In genomic region chr2:217948897-217949296, GRCh38 we compare ENCODE assay signal across 16 cellular contexts. TPM values are rescaled to one million over a fixed set of nuclear protein-coding genes. Genes with fewer than 3 reads are reported as not detected.
DNase-seq lines count a peak whose midpoint lies in the region; ATAC-seq and TF ChIP-seq lines count a peak whose summit lies in the region.
"Had no signal": no experiment of that assay in that cellular context is flagged by ENCODE, and none has a peak within 500 bp of the region (broad histone marks: within the 10 kb centered on the region; RNA-seq: fewer than 3 reads in every experiment).

No MANE protein-coding gene starts in this region.

- no peak overlapping the region for H2BK120ac ChIP-seq in neuronal stem cell (ENCODE audit: low read depth, low read length)

- DNase-seq in RWPE1 (ENCODE audit: low spot score) (no peak), ascending aorta (ENCODE audit: low spot score in 2 of 2) (peak in 1 of 2 donors; percentile 54), neuronal stem cell (ENCODE audit: low spot score) (no peak), substantia nigra (lab: John Stamatoyannopoulos, UW) (no peak), NOMO-1 (lab: John Stamatoyannopoulos, UW; ENCODE audit: unreplicated experiment in 2 of 2) (no peak)
- DNase-seq: ACHN, COR-L47, EL, NCI-H1048, NCI-H146, NCI-H2081, NCI-H510A treated with DMSO at 0.1 percent for 48 hours, Right ventricle myocardium superior had no signal

- no peaks in the 10 kb centered on the region for H3K36me3 ChIP-seq in ascending aorta
- no peaks in the 10 kb centered on the region for H3K36me3 ChIP-seq in neuronal stem cell (replicated peaks in 1 of 2; ENCODE audit: control insufficient read depth in 2 of 2, insufficient read depth in 2 of 2, low read length in 2 of 2)

- H3K4ac ChIP-seq in neuronal stem cell (ENCODE audit: low read length), result no peak overlapping the region

- CTCF ChIA-PET in RWPE1 (lab: Yijun Ruan, JAX), result interaction anchor here (0.6 kb wide), 1 partner anchor 85 kb away, joined by 3 read pairs; no protein-coding TSS in a partner anchor

- no peak overlapping the region for H3K9ac ChIP-seq in neuronal stem cell (ENCODE audit: low read depth, low read length, poor library complexity)

- H2BK5ac ChIP-seq in neuronal stem cell (ENCODE audit: low read length), result no peak overlapping the region

- H2AFZ ChIP-seq in neuronal stem cell (ENCODE audit: low read length), result no peak overlapping the region

- POLR2A ChIA-PET in RWPE1 (lab: Yijun Ruan, JAX; ENCODE audit: low non-redundant PET), result no interaction called here

- H3K23ac ChIP-seq in neuronal stem cell (ENCODE audit: low read depth, low read length, poor library complexity), result no peak overlapping the region

- H3K14ac ChIP-seq in neuronal stem cell (ENCODE audit: low read length), result peak overlapping the region; percentile 22

- peak overlapping the region; percentile 6 for H2AK5ac ChIP-seq in neuronal stem cell (ENCODE audit: low read depth, low read length)

- no peaks in the 10 kb centered on the region for H3K27me3 ChIP-seq in ascending aorta
- peaks cover 0 to 7% (median 0%) of the 10 kb centered on the region in 3 experiments for H3K27me3 ChIP-seq in neuronal stem cell (ENCODE audit: control insufficient read depth in 3 of 3, insufficient read depth in 3 of 3, low read depth in 1 of 3, low read length in 3 of 3)

- no peaks in the 10 kb centered on the region for H3K79me1 ChIP-seq in neuronal stem cell (ENCODE audit: low read depth, low read length)

- peaks cover 17 to 80% of the 10 kb centered on the region in 2 donors for H3K4me1 ChIP-seq in ascending aorta
- peaks cover 8% of the 10 kb centered on the region in 2 donors for H3K4me1 ChIP-seq in neuronal stem cell (ENCODE audit: control insufficient read depth in 2 of 2, insufficient read depth in 1 of 2, low read depth in 1 of 2, low read length in 2 of 2)

- no CpG with 5 or more reads among the region's 6 CpGs for WGBS in neuronal stem cell (ENCODE audit: extremely low coverage in 2 of 2, insufficient read length in 2 of 2, insufficient replicate concordance in 1 of 2), 2 donors

- H3K4me2 ChIP-seq in neuronal stem cell (ENCODE audit: insufficient read depth, low read length, poor library complexity, severe bottlenecking), result no peak overlapping the region

- no peak for TF ChIP-seq CTCF in RWPE1 (conservative IDR thresholded peaks at IDR 0.05; ENCODE audit: low read depth)
- TF ChIP-seq CTCF in ascending aorta (IDR thresholded peaks at IDR 0.05), result no peak

- H3K4me3 ChIP-seq in ascending aorta (no peak overlapping the region), neuronal stem cell (ENCODE audit: low read length in 2 of 2) (no peak overlapping the region)

- no peak overlapping the region for H4K91ac ChIP-seq in neuronal stem cell (ENCODE audit: low read depth, low read length, poor library complexity)

- ATAC-seq in HG02870 (IDR thresholded peaks at IDR 0.05; ENCODE audit: unreplicated experiment), result no peak
- no peak for ATAC-seq in HG02938 (IDR thresholded peaks at IDR 0.05; ENCODE audit: unreplicated experiment)
- ATAC-seq: Panc1 had no signal

- no peak overlapping the region for H3K18ac ChIP-seq in neuronal stem cell (ENCODE audit: low read length)

- no peak overlapping the region for H2BK12ac ChIP-seq in neuronal stem cell (ENCODE audit: low read length)

- intact Hi-C loops in ascending aorta (cut with DNase I), result loop anchor here (5.0 kb wide), 1 partner anchor 83 kb away; no protein-coding TSS in a partner anchor

- H4K8ac ChIP-seq in neuronal stem cell (ENCODE audit: low read depth, low read length), result no peak overlapping the region

- H3K9me3 ChIP-seq in ascending aorta (no peaks in the 10 kb centered on the region), neuronal stem cell (replicated peaks in 1 of 2; ENCODE audit: control insufficient read depth in 2 of 2, insufficient read depth in 1 of 2, low read depth in 1 of 2, low read length in 2 of 2) (no peaks in the 10 kb centered on the region)

- no peak overlapping the region for H2BK15ac ChIP-seq in neuronal stem cell (ENCODE audit: low read length)

- H3K27ac ChIP-seq in RWPE1 (peak overlapping the region; percentile 38; the same call in 1 of the 2 replicates), ascending aorta (peak overlapping the region; percentile 92 to 94), neuronal stem cell (replicated peaks; ENCODE audit: low read length) (no peak overlapping the region), substantia nigra (ENCODE audit: low read depth, low read length, poor library complexity, severe bottlenecking) (peak overlapping the region; percentile 10)

RNA-seq across cellular contexts. Expression of gene TNS1, which starts 53.9 kb away (rescaled TPM):
- total RNA-seq in ascending aorta, result 1,334 TPM
- 1.1 TPM for polyA plus RNA-seq in neuronal stem cell (2013, experiment 1 of 2)
- polyA plus RNA-seq in neuronal stem cell (2013, experiment 2 of 2), result 1.3 TPM
